ENCODE assay signal across 13 cellular contexts in genomic region chr6:134512946-134513345, GRCh38.
A peak's percentile ranks its signal among the peaks of the same experiment; 100 is the strongest.
DNase-seq lines count a peak whose midpoint lies in the region; ATAC-seq, FAIRE-seq and TF ChIP-seq lines count a peak whose summit lies in the region.
"Had no signal": no experiment of that assay in that cellular context is flagged by ENCODE, and none has a peak within 500 bp of the region (broad histone marks: within the 10 kb centered on the region; RNA-seq: fewer than 3 reads in every experiment).

No MANE protein-coding gene starts in this region.

- no peaks in the 10 kb centered on the region for H3K9me3 ChIP-seq in K562 (replicated peaks; ENCODE audit: control insufficient read depth, insufficient read depth, low read depth, low read length)
- no peaks in the 10 kb centered on the region for H3K9me3 ChIP-seq in uterus
- H3K9me3 ChIP-seq: transverse colon had no signal

- no peak for TF ChIP-seq RAD21 in K562 (CRISPR knock-in tag; conservative IDR thresholded peaks at IDR 0.05 in 1 of 2, IDR thresholded peaks at IDR 0.05 in 1 of 2)

- H3K9ac ChIP-seq in K562 (ENCODE audit: insufficient read depth in 1 of 2, low read depth in 2 of 2, low read length in 2 of 2), result no peak overlapping the region

- DNase-seq in Kasumi-1 (lab: John Stamatoyannopoulos, UW) (peak; percentile 17 to 31), K562 (ENCODE audit: extremely low read depth in 1 of 4, low spot score in 3 of 4) (no peak), left ventricle myocardium superior (peak; percentile 72), substantia nigra (lab: John Stamatoyannopoulos, UW) (peak in 28 of 49 donors; percentile 11 to 71 (median 38)), uterus (no peak), T-helper 9 cell (no peak), HEK293T (ENCODE audit: extremely low spot score) (no peak)
- DNase-seq: activated CD8-positive, alpha-beta memory T cell treated with anti-CD3 and anti-CD28 coated beads, Interleukin-2, amount 50 U/mL, for 48 hours; NCI-H1105 treated with DMSO at 0.1 percent for 48 hours; NCI-H524 treated with DMSO at 0.1 percent for 48 hours; transverse colon had no signal

- no peak overlapping the region for H3K4me2 ChIP-seq in K562 (ENCODE audit: insufficient read depth, low read length)

- no peaks in the 10 kb centered on the region for H4K20me1 ChIP-seq in K562 (replicated peaks; ENCODE audit: control insufficient read depth, insufficient read depth, low read length)

- H3K36me3 ChIP-seq in K562 (ENCODE audit: control insufficient read depth, insufficient read depth, low read length) (no peaks in the 10 kb centered on the region), uterus (no peaks in the 10 kb centered on the region)
- H3K36me3 ChIP-seq: transverse colon had no signal

- 29% methylated on average over 2 of the region's 2 CpGs for WGBS in K562 (ENCODE audit: insufficient coverage, low coverage, missing lambda C conversion rate)

- no peak for TF ChIP-seq EP300 in K562 (IDR thresholded peaks at IDR 0.05; ENCODE audit: low read length)

- no peaks in the 10 kb centered on the region for H3K9me1 ChIP-seq in K562 (ENCODE audit: control insufficient read depth, insufficient read depth, low read length)

- H3K27ac ChIP-seq in K562 (ENCODE audit: extremely low read depth, low read depth, low read length) (no peak overlapping the region), substantia nigra (ENCODE audit: low read depth, low read length, poor library complexity, severe bottlenecking) (peak overlapping the region; percentile 75), uterus (no peak overlapping the region)

- H3K4me3 ChIP-seq in K562, result no peak overlapping the region
- no peak overlapping the region for H3K4me3 ChIP-seq in uterus
- H3K4me3 ChIP-seq: transverse colon had no signal

- no peaks in the 10 kb centered on the region for H3K27me3 ChIP-seq in K562 (ENCODE audit: control insufficient read depth in 2 of 2, insufficient read depth in 2 of 2, low read length in 2 of 2)
- H3K27me3 ChIP-seq in uterus, result no peaks in the 10 kb centered on the region
- H3K27me3 ChIP-seq: transverse colon had no signal

- TF ChIP-seq POLR2A in K562 (conservative IDR thresholded peaks at IDR 0.05), result no peak
- TF ChIP-seq POLR2A in uterus (IDR thresholded peaks at IDR 0.05), result no peak

- no peak for FAIRE-seq in K562 (lab: Jason Lieb, UNC)
- FAIRE-seq: H54 had no signal

- CTCF ChIA-PET in K562 (lab: Yijun Ruan, JAX; ENCODE audit: low intra/inter-chr PET ratio) (no interaction called here), HEK293T (lab: Yijun Ruan, JAX) (no interaction called here)

- no TSS peak for BruUV-seq in K562 (replicated peaks; lab: Mats Ljungman, UMichigan)

- ATAC-seq in K562 (no peak), left ventricle myocardium superior (peak; percentile 47), GM21381 (IDR thresholded peaks at IDR 0.05; ENCODE audit: unreplicated experiment) (no peak)

- no peaks in the 10 kb centered on the region; a peak in 1 of 5 replicates for H3K4me1 ChIP-seq in K562 (replicated peaks in 1 of 2; ENCODE audit: control insufficient read depth in 2 of 2, insufficient read depth in 2 of 2, low read length in 2 of 2)
- no peaks in the 10 kb centered on the region for H3K4me1 ChIP-seq in uterus

- in situ Hi-C loops in K562 (cut with MboI), result no loop called here

- H3K79me2 ChIP-seq in K562 (ENCODE audit: control insufficient read depth, insufficient read depth, low read length), result no peaks in the 10 kb centered on the region

- intact Hi-C loops in K562 (cut with micrococcal nuclease) (no loop called here), left ventricle myocardium superior (cut with micrococcal nuclease) (no loop called here), uterus (cut with DNase I; ENCODE audit: low total_unique reads) (no loop called here)

- TF ChIP-seq CTCF in K562 (IDR thresholded peaks at IDR 0.05 in 2 of 3, conservative IDR thresholded peaks at IDR 0.05 in 1 of 3; ENCODE audit: insufficient read depth in 2 of 3, low read depth in 1 of 3, low read length in 3 of 3) (no peak), uterus (IDR thresholded peaks at IDR 0.05) (no peak)

- peak overlapping the region; percentile 57; the same call in 1 of the 2 replicates for H2AFZ ChIP-seq in K562 (ENCODE audit: low read depth, low read length)

- POLR2A ChIA-PET in K562 (lab: Yijun Ruan, JAX) (interaction anchor here (0.6 to 4.0 kb wide), 3 partner anchors 12 to 384 kb away, joined by 3 to 15 read pairs (median 3); no protein-coding TSS in a partner anchor), HEK293T (lab: Yijun Ruan, JAX) (no interaction called here)

TF ChIP-seq in K562, 482 proteins besides CTCF, POLR2A, EP300 and RAD21 (continues in another document):
- TF ChIP-seq NCOA1 (IDR thresholded peaks at IDR 0.05; ENCODE audit: low read depth), result no peak
- no peak for TF ChIP-seq NR4A1 (CRISPR knock-in tag; IDR thresholded peaks at IDR 0.05)
- no peak for TF ChIP-seq NR4A1 (tag; IDR thresholded peaks at IDR 0.05)
- TF ChIP-seq HNRNPL (IDR thresholded peaks at IDR 0.05; ENCODE audit: low read depth, low read length), result no peak
- TF ChIP-seq ZFP36 (IDR thresholded peaks at IDR 0.05; ENCODE audit: low read depth, low read length, partially characterized antibody), result no peak
- TF ChIP-seq ZNF232 (CRISPR knock-in tag; IDR thresholded peaks at IDR 0.05), result no peak
- TF ChIP-seq FOXP4 (CRISPR knock-in tag; IDR thresholded peaks at IDR 0.05; ENCODE audit: borderline replicate concordance), result no peak

TF ChIP-seq in HEK293T, 16 proteins besides CTCF, POLR2A, EP300 and RAD21:
- TF ChIP-seq ARNT (IDR thresholded peaks at IDR 0.05) (no peak), ZNF384 (IDR thresholded peaks at IDR 0.05) (no peak), CTBP1 (IDR thresholded peaks at IDR 0.05; ENCODE audit: borderline replicate concordance) (no peak), L3MBTL2 (conservative IDR thresholded peaks at IDR 0.05) (no peak), TARDBP (IDR thresholded peaks at IDR 0.05) (no peak), FOXK2 (IDR thresholded peaks at IDR 0.05) (no peak), HDGF (IDR thresholded peaks at IDR 0.05; ENCODE audit: borderline replicate concordance) (no peak), SP1 (IDR thresholded peaks at IDR 0.05) (no peak), FOXM1 (IDR thresholded peaks at IDR 0.05; ENCODE audit: borderline replicate concordance) (no peak), SUZ12 (IDR thresholded peaks at IDR 0.05) (no peak), PKNOX1 (IDR thresholded peaks at IDR 0.05) (no peak), ELF4 (IDR thresholded peaks at IDR 0.05) (no peak), FOXA1 (IDR thresholded peaks at IDR 0.05) (no peak), NFRKB (IDR thresholded peaks at IDR 0.05) (no peak), BHLHE40 (IDR thresholded peaks at IDR 0.05; ENCODE audit: borderline replicate concordance) (no peak)
TF ChIP-seq in HEK293T: peak in this region for 0.

Comparison
In these comparisons a context has a peak if more than half of its experiments do, and no peak if none do; other contexts are left out.
1. DNase-seq: peak in Kasumi-1 (2 of 2), left ventricle myocardium superior (single experiment) and substantia nigra (28 of 49); none in K562 (0 of 4), uterus (0 of 2), T-helper 9 cell (single experiment) and HEK293T (single experiment).